ENCODE assay signal across 7 cellular contexts in genomic region chr6:51107769-51108203, GRCh38.
"Had no signal": no experiment of that assay in that cellular context is flagged by ENCODE, and none has a peak within 500 bp of the region (broad histone marks: within the 10 kb centered on the region; RNA-seq: fewer than 3 reads in every experiment).

No MANE protein-coding gene starts in this region.

- FAIRE-seq: H1, H54, HTR-8/SVneo had no signal

- H2AFZ ChIP-seq: GM23338 had no signal

- DNase-seq: H9, HCEC 1CT, IMR-90 had no signal

- H3K4me2 ChIP-seq: GM23338 had no signal

- ATAC-seq: GM23338 had no signal

- H3K4me3 ChIP-seq: GM23338 had no signal
